ENCODE assay signal across 8 cellular contexts in genomic region chr1:50978144-50978851, GRCh38. TPM values are rescaled to one million over a fixed set of nuclear protein-coding genes. Genes with fewer than 3 reads are reported as not detected.
DNase-seq lines count a peak whose midpoint lies in the region; ATAC-seq and TF ChIP-seq lines count a peak whose summit lies in the region.

No MANE protein-coding gene starts in this region.

- peaks cover 22 to 23% of the 10 kb centered on the region in 2 donors for H3K36me3 Mint-ChIP-seq in CD14-positive monocyte

- peaks cover 20% of the 10 kb centered on the region for H3K4me1 Mint-ChIP-seq in CD14-positive monocyte

- peak; percentile 31 for ATAC-seq in HG03103 (IDR thresholded peaks at IDR 0.05; ENCODE audit: low read depth, unreplicated experiment)

- H3K9me3 Mint-ChIP-seq in CD14-positive monocyte: peaks cover 0 to 5% (median 1%) of the 10 kb centered on the region in 7 donors

- DNase-seq in CD14-positive monocyte (ENCODE audit: low spot score) (no peak), NCI-H226 (peak; percentile 60), fibroblast of gingiva (ENCODE audit: low read depth) (peak; percentile 61), ureter (ENCODE audit: low spot score) (peak; percentile 61)
- peak; percentile 66 for DNase-seq in activated CD8-positive, alpha-beta memory T cell treated with anti-CD3 and anti-CD28 coated beads for 24 hours

- no peaks in the 10 kb centered on the region for H3K9me3 ChIP-seq in muscle layer of duodenum (ENCODE audit: control insufficient read depth in 1 of 2, low read length in 2 of 2)

- no peaks in the 10 kb centered on the region for H3K36me3 ChIP-seq in muscle layer of duodenum (ENCODE audit: control insufficient read depth in 1 of 2, insufficient read depth in 2 of 2, low read length in 2 of 2)

- peaks cover 0 to 3% of the 10 kb centered on the region in 2 donors for H3K4me1 ChIP-seq in muscle layer of duodenum (ENCODE audit: control insufficient read depth in 1 of 2, insufficient read depth in 2 of 2, low read length in 2 of 2)

- H3K4me3 ChIP-seq in muscle layer of duodenum (ENCODE audit: low read depth in 1 of 2, low read length in 2 of 2): peak overlapping the region; percentile 86 to 93

- H3K4me3 Mint-ChIP-seq in CD14-positive monocyte: peak overlapping the region; percentile 82 to 88

- H3K27me3 Mint-ChIP-seq in CD14-positive monocyte (ENCODE audit: low read depth in 3 of 3): peaks cover 48 to 58% (median 51%) of the 10 kb centered on the region in 3 donors

- peak overlapping the region; percentile 86 for H3K27ac ChIP-seq in muscle layer of duodenum (ENCODE audit: low read length)

- peaks cover 8% of the 10 kb centered on the region for H3K27me3 ChIP-seq in muscle layer of duodenum (ENCODE audit: low read depth, low read length)

- in situ Hi-C loops in GM18951 (cut with MboI; ENCODE audit: low sequenced_read_pairs, unreplicated experiment): no loop called here

- peak overlapping the region in 3 of 7 donors; percentile 5 to 82 (median 46) for H3K27ac Mint-ChIP-seq in CD14-positive monocyte

- no peak for TF ChIP-seq CTCF in CD14-positive monocyte (IDR thresholded peaks at IDR 0.05)

- intact Hi-C loops in CD14-positive monocyte (cut with micrococcal nuclease): loop anchor here in 1 of 2 donors (10.0 kb wide), 1 partner anchor 187 kb away; no protein-coding TSS in a partner anchor

- TF ChIP-seq POLR2A in GM18951 (IDR thresholded peaks at IDR 0.05; ENCODE audit: extremely low read depth, insufficient read depth, insufficient read length): peak; percentile 68

RNA-seq across cellular contexts. Expression of gene CDKN2C, which starts 8.3 kb away (rescaled TPM):
- 1 to 10 TPM; 5.3 to 7.4 TPM for polyA plus RNA-seq in CD14-positive monocyte
- 11.0 TPM for total RNA-seq in ureter

RNA-seq across cellular contexts. Expression of gene FAF1, which starts 18.2 kb away (rescaled TPM):
- 10 to 100 TPM; 16.9 to 29.6 TPM for polyA plus RNA-seq in CD14-positive monocyte
- 80.6 TPM for total RNA-seq in ureter
